Comparison of ENCODE assay signal across 18 cellular contexts in the genomic region with DNA sequence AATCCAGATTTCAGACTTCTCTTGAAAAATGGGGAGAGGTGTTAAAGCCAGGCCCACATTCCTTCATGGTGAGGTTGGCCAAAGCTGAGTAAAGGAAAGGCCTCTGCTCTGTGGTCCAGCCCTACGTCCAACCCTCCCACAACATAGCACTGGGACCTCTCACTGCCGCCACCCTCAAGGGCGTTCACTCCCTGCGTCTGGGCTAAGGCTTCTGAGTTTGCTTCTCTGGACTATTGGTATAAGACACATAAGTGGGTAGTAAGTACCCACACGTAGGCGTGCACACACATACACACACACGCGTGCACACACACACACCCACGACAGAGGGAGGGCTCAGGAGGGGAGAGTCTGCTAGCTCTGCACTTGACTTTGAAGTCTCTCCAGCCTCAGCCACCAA.
DNase-seq lines count a peak whose midpoint lies in the region; ATAC-seq and TF ChIP-seq lines count a peak whose summit lies in the region.
"Had no signal": no experiment of that assay in that cellular context is flagged by ENCODE, and none has a peak within 500 bp of the region (broad histone marks: within the 10 kb centered on the region; RNA-seq: fewer than 3 reads in every experiment).

No MANE protein-coding gene starts in this region.

- TF ChIP-seq CTCF in gastroesophageal sphincter (IDR thresholded peaks at IDR 0.05) = no peak
- TF ChIP-seq CTCF in upper lobe of right lung (IDR thresholded peaks at IDR 0.05) = no peak
- TF ChIP-seq CTCF in tibial nerve (IDR thresholded peaks at IDR 0.05) = no peak
- TF ChIP-seq CTCF in PC-3 (conservative IDR thresholded peaks at IDR 0.05; ENCODE audit: low read depth, low read length) = no peak
- no peak for TF ChIP-seq CTCF in hepatocyte (IDR thresholded peaks at IDR 0.05; ENCODE audit: poor library complexity)

- TF ChIP-seq POLR2A in gastroesophageal sphincter (IDR thresholded peaks at IDR 0.05) = no peak
- TF ChIP-seq POLR2A in tibial nerve (IDR thresholded peaks at IDR 0.05) = no peak

- no TSS peak for BruUV-seq in PC-3 (replicated peaks; lab: Mats Ljungman, UMichigan)

- no peaks in the 10 kb centered on the region for H3K27me3 ChIP-seq in gastroesophageal sphincter
- H3K27me3 ChIP-seq in upper lobe of right lung = no peaks in the 10 kb centered on the region
- H3K27me3 ChIP-seq in tibial nerve = no peaks in the 10 kb centered on the region
- no peaks in the 10 kb centered on the region for H3K27me3 ChIP-seq in PC-3 (ENCODE audit: low read length)
- no peaks in the 10 kb centered on the region for H3K27me3 ChIP-seq in hepatocyte
- H3K27me3 ChIP-seq: Peyer's patch had no signal

- no peaks in the 10 kb centered on the region for H4K20me1 ChIP-seq in PC-3 (ENCODE audit: low read length)
- no peaks in the 10 kb centered on the region for H4K20me1 ChIP-seq in hepatocyte (ENCODE audit: insufficient read depth, poor library complexity, severe bottlenecking)

- CTCF ChIA-PET in PC-3 (lab: Charles Lee) = no interaction called here

- ATAC-seq in Right ventricle myocardium inferior (peak; percentile 74), gastroesophageal sphincter (peak; percentile 67), upper lobe of right lung (peak; percentile 70), PC-3 (no peak)

- H3K36me3 ChIP-seq in gastroesophageal sphincter (no peaks in the 10 kb centered on the region), upper lobe of right lung (no peaks in the 10 kb centered on the region), tibial nerve (no peaks in the 10 kb centered on the region), PC-3 (ENCODE audit: low read depth, low read length) (no peaks in the 10 kb centered on the region), hepatocyte (replicated peaks; ENCODE audit: insufficient read depth, low read depth) (no peaks in the 10 kb centered on the region)
- H3K36me3 ChIP-seq: Peyer's patch had no signal

- H3K79me2 ChIP-seq in PC-3 (ENCODE audit: low read length) (no peaks in the 10 kb centered on the region), hepatocyte (no peaks in the 10 kb centered on the region)

- H3K9me2 ChIP-seq in PC-3 (replicated peaks; ENCODE audit: low read length) = no peaks in the 10 kb centered on the region
- no peaks in the 10 kb centered on the region for H3K9me2 ChIP-seq in hepatocyte (replicated peaks; ENCODE audit: insufficient read depth)

- no peak overlapping the region for H3K9ac ChIP-seq in PC-3 (ENCODE audit: low read length)

- H3K4me3 ChIP-seq in gastroesophageal sphincter = no peak overlapping the region
- no peak overlapping the region for H3K4me3 ChIP-seq in upper lobe of right lung
- H3K4me3 ChIP-seq in tibial nerve = no peak overlapping the region
- no peak overlapping the region for H3K4me3 ChIP-seq in PC-3 (ENCODE audit: low read length)
- no peak overlapping the region for H3K4me3 ChIP-seq in hepatocyte
- H3K4me3 ChIP-seq: Peyer's patch had no signal

- DNase-seq in Right ventricle myocardium inferior (ENCODE audit: missing footprints) (no peak), cardiac septum (ENCODE audit: low spot score) (no peak), myocyte (ENCODE audit: low read depth) (peak; percentile 55), upper lobe of right lung (no peak), tibial nerve (ENCODE audit: low spot score in 2 of 2) (no peak), PC-3 (no peak), hepatocyte (ENCODE audit: low spot score) (no peak)
- DNase-seq: C1 segment of cervical spinal cord, EL, NCI-H1048, NCI-H146, NCI-H2107, NCI-H446, NCI-H748 treated with DMSO at 0.1 percent for 48 hours, Peyer's patch, SHP77 treated with DMSO at 0.1 percent for 48 hours had no signal

- no peaks in the 10 kb centered on the region for H3F3A ChIP-seq in PC-3 (ENCODE audit: low read length, unreplicated experiment)

- WGBS in gastroesophageal sphincter (ENCODE audit: low coverage in 1 of 2), 2 donors = 87% methylated on average over 9 of the region's 9 CpGs; no CpG with 5 or more reads in 1 of the 2 donors
- WGBS in tibial nerve, 2 donors = 80 to 85% methylated on average over 9 of the region's 9 CpGs
- 93% methylated on average over 9 of the region's 9 CpGs for WGBS in hepatocyte (ENCODE audit: low lambda C conversion rate, missing lambda C conversion rate)

- H3K9me3 ChIP-seq in gastroesophageal sphincter = no peaks in the 10 kb centered on the region
- no peaks in the 10 kb centered on the region for H3K9me3 ChIP-seq in upper lobe of right lung
- no peaks in the 10 kb centered on the region for H3K9me3 ChIP-seq in tibial nerve
- no peaks in the 10 kb centered on the region for H3K9me3 ChIP-seq in PC-3 (ENCODE audit: low read length)
- H3K9me3 ChIP-seq in hepatocyte (ENCODE audit: low read depth) = no peaks in the 10 kb centered on the region
- H3K9me3 ChIP-seq: Peyer's patch had no signal

- no peak for TF ChIP-seq EP300 in gastroesophageal sphincter (IDR thresholded peaks at IDR 0.05)
- no peak for TF ChIP-seq EP300 in tibial nerve (IDR thresholded peaks at IDR 0.05)

- H3K4me2 ChIP-seq in PC-3 (ENCODE audit: low read length) (no peak overlapping the region), hepatocyte (no peak overlapping the region)

- no peak overlapping the region for H3K27ac ChIP-seq in gastroesophageal sphincter
- H3K27ac ChIP-seq in upper lobe of right lung = no peak overlapping the region
- peak overlapping the region in 1 of 4 donors; percentile 20 for H3K27ac ChIP-seq in tibial nerve
- H3K27ac ChIP-seq in PC-3 (ENCODE audit: low read length) = no peak overlapping the region
- H3K27ac ChIP-seq in hepatocyte = no peak overlapping the region
- H3K27ac ChIP-seq: 22Rv1, Peyer's patch had no signal

- H2AFZ ChIP-seq in PC-3 (ENCODE audit: low read length) = no peak overlapping the region
- no peak overlapping the region for H2AFZ ChIP-seq in hepatocyte

- H3K4me1 ChIP-seq in gastroesophageal sphincter (no peaks in the 10 kb centered on the region), upper lobe of right lung (no peaks in the 10 kb centered on the region), tibial nerve (peaks cover 0 to 10% (median 0%) of the 10 kb centered on the region in 4 donors), PC-3 (ENCODE audit: insufficient read depth, low read length) (peaks cover 5% of the 10 kb centered on the region; the same call in 1 of the 2 replicates), hepatocyte (ENCODE audit: insufficient read depth) (no peaks in the 10 kb centered on the region)
- H3K4me1 ChIP-seq: Peyer's patch had no signal

- POLR2A ChIA-PET in PC-3 (lab: Charles Lee; ENCODE audit: unreplicated experiment) = no interaction called here

- intact Hi-C loops in Right ventricle myocardium inferior (cut with DNase I) (no loop called here), cardiac septum (cut with DNase I) (no loop called here), upper lobe of right lung (cut with DNase I) (no loop called here), PC-3 (cut with micrococcal nuclease) (no loop called here)
